Comparison of ENCODE assay signal across 1 cellular context in the genomic region with DNA sequence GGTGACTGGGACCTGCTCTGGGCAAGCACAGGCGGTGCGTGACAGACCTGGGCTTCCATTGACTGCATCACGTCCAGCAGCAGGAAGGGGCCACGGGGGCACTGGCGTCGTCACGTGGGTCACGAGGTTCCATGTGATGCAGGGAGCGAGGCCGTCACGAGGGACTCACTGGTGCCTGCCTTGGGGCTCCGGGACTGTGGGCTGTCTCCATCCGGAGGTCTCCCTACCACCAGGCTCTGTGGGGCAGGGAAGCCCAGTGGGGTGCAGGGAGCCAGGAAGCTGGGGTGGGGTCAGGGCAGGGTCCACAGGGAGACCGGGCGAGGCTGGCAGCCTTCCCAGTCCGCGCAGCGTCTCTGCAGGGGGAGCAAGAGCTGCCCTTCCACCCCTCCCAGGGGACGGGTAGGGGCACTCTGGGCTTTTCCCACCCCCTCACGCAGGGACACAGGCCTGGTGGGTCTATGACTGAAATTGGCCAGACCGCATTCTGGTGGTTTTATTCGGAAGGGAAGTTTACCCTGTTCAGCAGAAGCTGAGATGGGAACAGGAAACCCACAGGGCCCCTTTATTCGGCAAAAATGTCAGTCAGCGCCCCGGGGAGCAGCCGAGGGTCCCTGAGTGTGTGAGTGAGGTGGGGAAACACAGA.
TF ChIP-seq lines count a peak whose summit lies in the region.

No MANE protein-coding gene starts in this region.

TF ChIP-seq in GM23338, 12 proteins besides CTCF, POLR2A, EP300 and RAD21 (continued from another document):
- TF ChIP-seq NANOG (IDR thresholded peaks at IDR 0.05; ENCODE audit: borderline replicate concordance) (no peak), JUNB (IDR thresholded peaks at IDR 0.05; ENCODE audit: unreplicated experiment) (no peak), ZNF114 (CRISPR knock-in tag; IDR thresholded peaks at IDR 0.05) (no peak), ZNF331 (CRISPR knock-in tag; IDR thresholded peaks at IDR 0.05; ENCODE audit: low read depth) (no peak)
- TF ChIP-seq, protein P1, sequence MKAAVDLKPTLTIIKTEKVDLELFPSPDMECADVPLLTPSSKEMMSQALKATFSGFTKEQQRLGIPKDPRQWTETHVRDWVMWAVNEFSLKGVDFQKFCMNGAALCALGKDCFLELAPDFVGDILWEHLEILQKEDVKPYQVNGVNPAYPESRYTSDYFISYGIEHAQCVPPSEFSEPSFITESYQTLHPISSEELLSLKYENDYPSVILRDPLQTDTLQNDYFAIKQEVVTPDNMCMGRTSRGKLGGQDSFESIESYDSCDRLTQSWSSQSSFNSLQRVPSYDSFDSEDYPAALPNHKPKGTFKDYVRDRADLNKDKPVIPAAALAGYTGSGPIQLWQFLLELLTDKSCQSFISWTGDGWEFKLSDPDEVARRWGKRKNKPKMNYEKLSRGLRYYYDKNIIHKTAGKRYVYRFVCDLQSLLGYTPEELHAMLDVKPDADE (IDR thresholded peaks at IDR 0.05): no peak
- TF ChIP-seq, protein P2, sequence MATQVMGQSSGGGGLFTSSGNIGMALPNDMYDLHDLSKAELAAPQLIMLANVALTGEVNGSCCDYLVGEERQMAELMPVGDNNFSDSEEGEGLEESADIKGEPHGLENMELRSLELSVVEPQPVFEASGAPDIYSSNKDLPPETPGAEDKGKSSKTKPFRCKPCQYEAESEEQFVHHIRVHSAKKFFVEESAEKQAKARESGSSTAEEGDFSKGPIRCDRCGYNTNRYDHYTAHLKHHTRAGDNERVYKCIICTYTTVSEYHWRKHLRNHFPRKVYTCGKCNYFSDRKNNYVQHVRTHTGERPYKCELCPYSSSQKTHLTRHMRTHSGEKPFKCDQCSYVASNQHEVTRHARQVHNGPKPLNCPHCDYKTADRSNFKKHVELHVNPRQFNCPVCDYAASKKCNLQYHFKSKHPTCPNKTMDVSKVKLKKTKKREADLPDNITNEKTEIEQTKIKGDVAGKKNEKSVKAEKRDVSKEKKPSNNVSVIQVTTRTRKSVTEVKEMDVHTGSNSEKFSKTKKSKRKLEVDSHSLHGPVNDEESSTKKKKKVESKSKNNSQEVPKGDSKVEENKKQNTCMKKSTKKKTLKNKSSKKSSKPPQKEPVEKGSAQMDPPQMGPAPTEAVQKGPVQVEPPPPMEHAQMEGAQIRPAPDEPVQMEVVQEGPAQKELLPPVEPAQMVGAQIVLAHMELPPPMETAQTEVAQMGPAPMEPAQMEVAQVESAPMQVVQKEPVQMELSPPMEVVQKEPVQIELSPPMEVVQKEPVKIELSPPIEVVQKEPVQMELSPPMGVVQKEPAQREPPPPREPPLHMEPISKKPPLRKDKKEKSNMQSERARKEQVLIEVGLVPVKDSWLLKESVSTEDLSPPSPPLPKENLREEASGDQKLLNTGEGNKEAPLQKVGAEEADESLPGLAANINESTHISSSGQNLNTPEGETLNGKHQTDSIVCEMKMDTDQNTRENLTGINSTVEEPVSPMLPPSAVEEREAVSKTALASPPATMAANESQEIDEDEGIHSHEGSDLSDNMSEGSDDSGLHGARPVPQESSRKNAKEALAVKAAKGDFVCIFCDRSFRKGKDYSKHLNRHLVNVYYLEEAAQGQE (IDR thresholded peaks at IDR 0.05; ENCODE audit: unreplicated experiment): no peak
